8 cellular contexts compared by ENCODE assay signal in the genomic region with DNA sequence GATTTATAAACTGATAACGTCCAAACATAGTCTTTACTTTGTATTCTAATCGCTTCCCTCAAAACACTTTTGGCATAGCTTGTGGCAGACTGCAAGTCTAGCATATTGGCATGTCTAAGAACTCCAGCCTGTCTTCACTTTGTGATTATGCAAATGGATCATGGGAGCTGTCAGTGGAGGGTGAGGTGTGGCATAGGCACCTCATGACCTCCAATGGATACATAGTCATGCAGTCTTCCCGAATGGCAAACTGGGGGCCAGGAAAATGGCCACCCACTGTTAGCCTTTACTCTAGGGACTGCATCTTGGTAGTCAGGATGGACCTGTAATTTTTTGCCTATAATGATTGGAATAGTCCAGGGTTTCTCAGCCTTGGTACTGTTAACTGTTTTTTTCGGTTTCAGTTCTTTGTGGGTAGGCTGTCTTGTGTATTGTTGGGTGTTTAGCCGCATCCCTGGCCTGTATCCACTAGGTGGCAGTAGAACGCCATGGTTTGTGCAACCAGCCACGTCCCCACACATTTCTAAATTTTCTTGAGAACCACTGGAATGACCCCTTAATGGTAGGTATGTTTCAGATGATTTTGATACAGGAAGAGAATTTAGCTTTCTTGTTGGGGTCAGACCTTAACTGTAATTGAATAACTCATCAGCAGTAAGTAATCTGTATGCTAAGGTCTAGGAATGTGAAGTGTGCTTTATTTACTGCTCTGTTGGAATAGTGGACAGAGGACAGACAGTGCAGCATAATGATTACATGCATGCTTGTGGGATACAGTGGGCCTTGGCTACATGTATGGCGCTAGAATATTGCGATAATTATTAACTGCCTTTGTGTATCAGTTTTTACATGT. TPM values are rescaled to one million over a fixed set of nuclear protein-coding genes. Genes with fewer than 3 reads are reported as not detected.
A peak's percentile ranks its signal among the peaks of the same experiment; 100 is the strongest.
DNase-seq lines count a peak whose midpoint lies in the region; ATAC-seq and TF ChIP-seq lines count a peak whose summit lies in the region.

No MANE protein-coding gene starts in this region.

- intact Hi-C loops in heart right ventricle (cut with DNase I) (loop anchor here in 9 of 10 donors (1.0 to 10.0 kb wide), 11 partner anchors 40 to 690 kb away; no protein-coding TSS in a partner anchor), aorta (cut with DNase I) (loop anchor here (2.0 to 5.0 kb wide), 3 partner anchors 55 to 100 kb away; a partner anchor contains a TSS)

- H3K4me1 ChIP-seq in GM23248 (ENCODE audit: insufficient read depth), result peaks cover 36% of the 10 kb centered on the region
- H3K4me1 ChIP-seq in Karpas-422 (ENCODE audit: low read length), result no peaks in the 10 kb centered on the region
- H3K4me1 ChIP-seq in adipocyte (ENCODE audit: control insufficient read depth, insufficient read depth, low read length), result peaks cover 19% of the 10 kb centered on the region
- H3K4me1 ChIP-seq in heart right ventricle, result peaks cover 0 to 52% (median 19%) of the 10 kb centered on the region in 9 donors
- no peaks in the 10 kb centered on the region for H3K4me1 ChIP-seq in aorta (ENCODE audit: control insufficient read depth in 1 of 2, insufficient read depth in 2 of 2, low read length in 2 of 2)

- no peaks in the 10 kb centered on the region for H3K36me3 ChIP-seq in GM06990 (ENCODE audit: control insufficient read depth, insufficient read depth, low read length)
- H3K36me3 ChIP-seq in GM23248 (ENCODE audit: low read depth), result no peaks in the 10 kb centered on the region
- no peaks in the 10 kb centered on the region for H3K36me3 ChIP-seq in Karpas-422 (ENCODE audit: insufficient read depth, low read length)
- no peaks in the 10 kb centered on the region for H3K36me3 ChIP-seq in adipocyte (ENCODE audit: control insufficient read depth, insufficient read depth, low read length, severe bottlenecking)
- H3K36me3 ChIP-seq in heart right ventricle, result no peaks in the 10 kb centered on the region
- H3K36me3 ChIP-seq in aorta (ENCODE audit: control insufficient read depth in 1 of 2, insufficient read depth in 2 of 2, low read length in 1 of 2), result no peaks in the 10 kb centered on the region

- DNase-seq in GM06990 (ENCODE audit: extremely low read depth, insufficient read length) (peak; percentile 53), GM23248 (peak; percentile 80), Karpas-422 (peak; percentile 89), T follicular helper cell (ENCODE audit: low read depth) (peak; percentile 52), adipocyte (ENCODE audit: low read depth) (peak; percentile 89), heart right ventricle (peak; percentile 53 to 81), putamen (ENCODE audit: low spot score) (peak; percentile 72), aorta (peak; percentile 81 to 87)

- H3K4me2 ChIP-seq in GM23248 (ENCODE audit: unreplicated experiment) (peak overlapping the region; percentile 41), Karpas-422 (ENCODE audit: low read depth, low read length, poor library complexity, severe bottlenecking) (peak overlapping the region; percentile 25)

- WGBS in GM23248 (ENCODE audit: low coverage in 1 of 2, low lambda C conversion rate in 2 of 2, missing lambda C conversion rate in 2 of 2), 2 experiments, result 41 to 42% methylated on average over 9 of the region's 9 CpGs
- WGBS in heart right ventricle, 2 donors, result 38 to 39% methylated on average over 9 of the region's 9 CpGs
- WGBS in aorta, 2 donors, result 37 to 40% methylated on average over 9 of the region's 9 CpGs

- peak overlapping the region; percentile 30; the same call in 1 of the 2 replicates for H2AFZ ChIP-seq in GM23248
- H2AFZ ChIP-seq in Karpas-422 (ENCODE audit: low read length), result no peak overlapping the region

- no peaks in the 10 kb centered on the region for H3K9me3 ChIP-seq in GM23248 (ENCODE audit: low read depth)
- H3K9me3 ChIP-seq in Karpas-422 (ENCODE audit: low read length), result no peaks in the 10 kb centered on the region
- H3K9me3 ChIP-seq in adipocyte (ENCODE audit: control insufficient read depth, low read length), result no peaks in the 10 kb centered on the region
- peaks cover 0 to 3% (median 0%) of the 10 kb centered on the region in 11 donors for H3K9me3 ChIP-seq in heart right ventricle
- H3K9me3 ChIP-seq in aorta (ENCODE audit: control insufficient read depth, low read length), result no peaks in the 10 kb centered on the region

- H3K27me3 ChIP-seq in GM06990 (replicated peaks; ENCODE audit: control insufficient read depth, insufficient read depth, low read length) (no peaks in the 10 kb centered on the region), GM23248 (replicated peaks; ENCODE audit: insufficient read depth) (no peaks in the 10 kb centered on the region), Karpas-422 (ENCODE audit: low read length) (no peaks in the 10 kb centered on the region; the same call in 1 of the 2 replicates), adipocyte (replicated peaks; ENCODE audit: control insufficient read depth, insufficient read depth, low read length) (no peaks in the 10 kb centered on the region), heart right ventricle (no peaks in the 10 kb centered on the region), aorta (ENCODE audit: control insufficient read depth in 1 of 2, insufficient read depth in 2 of 2, low read length in 1 of 2) (no peaks in the 10 kb centered on the region)

- H3K9me2 ChIP-seq in GM23248 (ENCODE audit: insufficient read depth) (no peaks in the 10 kb centered on the region), Karpas-422 (replicated peaks; ENCODE audit: insufficient read depth, low read length) (no peaks in the 10 kb centered on the region)

- H3K79me2 ChIP-seq in GM23248 (ENCODE audit: insufficient read depth) (no peaks in the 10 kb centered on the region), Karpas-422 (ENCODE audit: low read length) (no peaks in the 10 kb centered on the region)

- TF ChIP-seq CTCF in GM06990 (IDR thresholded peaks at IDR 0.05; ENCODE audit: insufficient read depth, low read length, poor library complexity, severe bottlenecking) (peak; percentile 89), heart right ventricle (IDR thresholded peaks at IDR 0.05) (peak; percentile 80 to 96 (median 91))

- H3K27ac ChIP-seq in GM23248 (peak overlapping the region; percentile 60), Karpas-422 (ENCODE audit: low read length) (no peak overlapping the region), heart right ventricle (peak overlapping the region in 9 of 10 donors; percentile 31 to 75 (median 65)), aorta (ENCODE audit: low read depth in 1 of 2, low read length in 2 of 2) (no peak overlapping the region)

- ATAC-seq in heart right ventricle (peak; percentile 74 to 91 (median 86)), aorta (ENCODE audit: low FRiP score) (peak; percentile 92)

- H3F3A ChIP-seq in GM23248 (ENCODE audit: insufficient read depth), result peaks cover 19% of the 10 kb centered on the region

- H3K4me3 ChIP-seq in GM06990 (replicated peaks; ENCODE audit: low read depth, low read length), result no peak overlapping the region
- H3K4me3 ChIP-seq in GM23248, result no peak overlapping the region
- no peak overlapping the region for H3K4me3 ChIP-seq in Karpas-422 (ENCODE audit: low read length)
- H3K4me3 ChIP-seq in adipocyte (ENCODE audit: low read length), result no peak overlapping the region
- no peak overlapping the region for H3K4me3 ChIP-seq in heart right ventricle
- H3K4me3 ChIP-seq in aorta (ENCODE audit: low read length in 2 of 2), result no peak overlapping the region

- in situ Hi-C loops in GM23248 (cut with MboI), result loop anchor here (5.0 to 10.0 kb wide), 2 partner anchors 50 to 63 kb away; a partner anchor contains a TSS

- H4K20me1 ChIP-seq in GM23248 (ENCODE audit: insufficient read depth), result no peaks in the 10 kb centered on the region
- H4K20me1 ChIP-seq in Karpas-422 (ENCODE audit: insufficient read depth, low read depth, low read length), result no peaks in the 10 kb centered on the region

- peak overlapping the region; percentile 46 for H3K9ac ChIP-seq in GM23248
- no peak overlapping the region for H3K9ac ChIP-seq in Karpas-422 (ENCODE audit: low read length)
- peak overlapping the region; percentile 12 for H3K9ac ChIP-seq in adipocyte (ENCODE audit: low read length)

RNA-seq across cellular contexts. Expression of a gene that starts 24.6 kb away (rescaled TPM):
- total RNA-seq in GM23248 (2014; rRNA removed; shearing (Covaris generic)), result not detected in 2 replicates
- polyA plus RNA-seq in GM23248 (2016; fragmentation: Nextera tagmentation; extraction: Ambion mirVana) (not detected in 2 replicates), heart right ventricle (under 1 TPM; 0.36 to 0.66 TPM), aorta (1 to 10 TPM in 1 of 2 donors, not detected in 1; 1.0 TPM)
- total RNA-seq in Karpas-422 (2014; rRNA removed; shearing (Covaris generic); ENCODE audit: low replicate concordance), result not detected in 2 replicates
- total RNA-seq in heart right ventricle (1 to 10 TPM in 1 of 10 donors, under 1 TPM in 3, not detected in 6; 0.31 to 3.7 (median 0.47) TPM), aorta (1 to 10 TPM in 1 of 2 donors, under 1 TPM in 1; 0.96 to 1.2 TPM)

RNA-seq across cellular contexts. Expression of a gene that starts 50.7 kb away (rescaled TPM):
- not detected in 2 replicates for total RNA-seq in GM23248 (2014; rRNA removed; shearing (Covaris generic))
- polyA plus RNA-seq in GM23248 (2016; fragmentation: Nextera tagmentation; extraction: Ambion mirVana) (not detected in 2 replicates), heart right ventricle (1 to 10 TPM in 1 of 2 donors, under 1 TPM in 1; 0.72 to 4.0 TPM), aorta (1 to 10 TPM in 1 of 2 donors, under 1 TPM in 1; 0.97 to 1.8 TPM)
- not detected in 2 replicates for total RNA-seq in Karpas-422 (2014; rRNA removed; shearing (Covaris generic); ENCODE audit: low replicate concordance)
- total RNA-seq in heart right ventricle (1 to 10 TPM; 1.5 to 5.3 (median 2.7) TPM), aorta (1 to 10 TPM; 1.1 to 2.8 TPM)

Comparison
In these comparisons a context has a peak if more than half of its experiments do, and no peak if none do; other contexts are left out.
1. H3K27ac ChIP-seq: peak in GM23248 (single experiment) and heart right ventricle (9 of 10); none in Karpas-422 (single experiment) and aorta (0 of 2).
2. Peak in every context shown above with its lines, with median percentiles within 50 percentile points of each other: DNase-seq.